ENCODE assay signal across 1 cellular context in the genomic region with DNA sequence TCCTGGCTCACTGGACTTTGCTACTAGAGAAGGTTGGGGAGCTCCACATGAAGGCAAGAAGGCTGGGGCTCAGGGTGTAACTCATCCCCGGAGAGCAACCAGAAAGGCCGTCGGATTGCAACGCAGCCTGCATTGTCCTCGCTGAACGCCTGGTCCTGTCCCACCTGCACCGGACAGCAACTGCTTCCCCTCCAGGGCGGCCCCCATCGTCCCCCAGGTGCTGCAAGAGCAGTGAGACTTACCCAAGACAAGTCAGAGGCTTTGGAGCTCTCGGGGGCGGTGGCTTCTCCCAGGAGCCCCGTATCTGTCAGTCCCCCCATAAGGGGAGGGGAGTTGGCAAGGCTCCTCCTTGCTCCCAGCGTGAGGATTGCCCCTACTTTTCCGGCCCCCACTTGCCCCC.
TF ChIP-seq lines count a peak whose summit lies in the region.

No MANE protein-coding gene starts in this region.

TF ChIP-seq in K562, 482 proteins besides CTCF, POLR2A, EP300 and RAD21 (continued from another document):
- peak; percentile 18; the same call in 1 of the 2 replicates for TF ChIP-seq POLR2G (IDR thresholded peaks at IDR 0.05; ENCODE audit: low read depth, low read length)
